12 cellular contexts compared by ENCODE assay signal in the genomic region with DNA sequence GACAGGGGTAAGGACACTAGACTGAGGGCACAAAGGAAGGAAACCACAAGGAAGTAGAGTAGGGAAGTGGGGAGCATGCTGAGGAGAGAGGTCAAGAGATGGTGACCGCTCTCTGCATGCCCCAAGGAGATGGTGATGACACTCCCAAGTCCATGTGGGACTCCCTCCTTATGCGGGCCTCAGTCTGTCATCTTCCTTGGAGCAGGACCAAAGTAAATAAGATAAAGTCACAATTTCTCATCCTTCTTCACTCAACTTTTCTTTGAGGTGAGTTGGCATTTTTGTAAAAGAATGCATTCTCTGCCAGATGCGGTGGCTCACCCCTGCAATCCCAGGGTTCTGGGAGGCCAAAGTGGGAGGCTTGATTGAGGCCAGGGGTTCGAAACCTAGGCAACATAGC. TPM values are rescaled to one million over a fixed set of nuclear protein-coding genes. Genes with fewer than 3 reads are reported as not detected.
A peak's percentile ranks its signal among the peaks of the same experiment; 100 is the strongest.
DNase-seq lines count a peak whose midpoint lies in the region; ATAC-seq and TF ChIP-seq lines count a peak whose summit lies in the region.
"Had no signal": no experiment of that assay in that cellular context is flagged by ENCODE, and none has a peak within 500 bp of the region (broad histone marks: within the 10 kb centered on the region; RNA-seq: fewer than 3 reads in every experiment).

No MANE protein-coding gene starts in this region.

- ATAC-seq in activated CD8-positive, alpha-beta T cell treated with anti-CD3 and anti-CD28 coated beads for 36 hours: no peak

- no peaks in the 10 kb centered on the region for H3K36me3 ChIP-seq in BLaER1
- H3K36me3 ChIP-seq in GM06990 (ENCODE audit: control insufficient read depth, insufficient read depth, low read length): no peaks in the 10 kb centered on the region
- H3K36me3 ChIP-seq: ascending aorta had no signal

- DNase-seq in GM06990 (ENCODE audit: extremely low read depth, insufficient read length) (no peak), immature natural killer cell (no peak), GM10266 (ENCODE audit: extremely low spot score) (no peak), iPS-NIHi7 (ENCODE audit: extremely low spot score) (no peak), dorsolateral prefrontal cortex (no peak), activated gamma-delta T cell (lab: John Stamatoyannopoulos, UW) (no peak)
- DNase-seq in activated CD8-positive, alpha-beta T cell treated with anti-CD3 and anti-CD28 coated beads for 36 hours: no peak
- DNase-seq: activated CD4-positive, CD25-positive, alpha-beta regulatory T cell treated with anti-CD3 and anti-CD28 coated beads, Interleukin-2, amount 50 U/mL, for 72 hours; Kasumi-1; NCI-H2227 treated with DMSO at 0.1 percent for 48 hours had no signal

- no peaks in the 10 kb centered on the region for H3K27me3 ChIP-seq in BLaER1
- H3K27me3 ChIP-seq in GM06990 (replicated peaks; ENCODE audit: control insufficient read depth, insufficient read depth, low read length): no peaks in the 10 kb centered on the region
- H3K27me3 ChIP-seq in dorsolateral prefrontal cortex: no peaks in the 10 kb centered on the region
- H3K27me3 ChIP-seq: ascending aorta had no signal

- H3K4me3 ChIP-seq in BLaER1 (no peak overlapping the region), GM06990 (replicated peaks; ENCODE audit: low read depth, low read length) (peak overlapping the region; percentile 65), dorsolateral prefrontal cortex (peak overlapping the region in 7 of 59 donors; percentile 68 to 81 (median 80))

- H3K27me3 Mint-ChIP-seq in activated CD8-positive, alpha-beta T cell treated with anti-CD3 and anti-CD28 coated beads for 36 hours: no peaks in the 10 kb centered on the region
- peaks cover 7 to 15% (median 11%) of the 10 kb centered on the region in 3 donors for H3K27me3 Mint-ChIP-seq in immature natural killer cell (ENCODE audit: low read depth in 3 of 3)

- no peaks in the 10 kb centered on the region for H3K9me3 Mint-ChIP-seq in activated CD8-positive, alpha-beta T cell treated with anti-CD3 and anti-CD28 coated beads for 36 hours
- H3K9me3 Mint-ChIP-seq in immature natural killer cell: peaks cover 0 to 1% (median 0%) of the 10 kb centered on the region in 6 donors

- H3K4me1 ChIP-seq in BLaER1: peaks cover 27% of the 10 kb centered on the region

- peak overlapping the region; percentile 86 for H3K4me2 ChIP-seq in BLaER1

- no peak overlapping the region for H3K27ac Mint-ChIP-seq in activated CD8-positive, alpha-beta T cell treated with anti-CD3 and anti-CD28 coated beads for 36 hours
- H3K27ac Mint-ChIP-seq in immature natural killer cell: peak overlapping the region in 3 of 6 donors; percentile 29 to 90 (median 55)

- H3K27ac ChIP-seq in BLaER1: no peak overlapping the region
- H3K27ac ChIP-seq in dorsolateral prefrontal cortex: peak overlapping the region in 27 of 59 donors; percentile 4 to 94 (median 82)
- H3K27ac ChIP-seq: ascending aorta had no signal

- peaks cover 22% of the 10 kb centered on the region for H3K4me1 Mint-ChIP-seq in activated CD8-positive, alpha-beta T cell treated with anti-CD3 and anti-CD28 coated beads for 36 hours (ENCODE audit: low read depth)
- H3K4me1 Mint-ChIP-seq in immature natural killer cell: peaks cover 24 to 29% of the 10 kb centered on the region in 2 donors

- no peak for TF ChIP-seq CTCF in GM06990 (IDR thresholded peaks at IDR 0.05; ENCODE audit: insufficient read depth, low read length, poor library complexity, severe bottlenecking)
- TF ChIP-seq CTCF in activated CD8-positive, alpha-beta T cell treated with anti-CD3 and anti-CD28 coated beads for 36 hours (IDR thresholded peaks at IDR 0.05): no peak
- no peak for TF ChIP-seq CTCF in GM10266 (IDR thresholded peaks at IDR 0.05; ENCODE audit: control insufficient read depth, insufficient read depth, low read depth, missing control alignments)
- TF ChIP-seq CTCF in dorsolateral prefrontal cortex (IDR thresholded peaks at IDR 0.05 in 54 of 56, conservative IDR thresholded peaks at IDR 0.05 in 2 of 56; ENCODE audit: low read depth in 1 of 56, partially characterized antibody in 56 of 56): no peak

- no peak overlapping the region for H3K9ac ChIP-seq in BLaER1

- CTCF ChIA-PET in activated CD8-positive, alpha-beta T cell treated with anti-CD3 and anti-CD28 coated beads for 36 hours (lab: Charles Lee): interaction anchor here (1.0 to 1.3 kb wide), 3 partner anchors 11 to 34 kb away, joined by 3 to 4 read pairs (median 4); no protein-coding TSS in a partner anchor

- H4K20me1 ChIP-seq in BLaER1: no peaks in the 10 kb centered on the region

- no peaks in the 10 kb centered on the region for H3K9me3 ChIP-seq in BLaER1
- H3K9me3 ChIP-seq: ascending aorta had no signal

- intact Hi-C loops in activated CD8-positive, alpha-beta T cell treated with anti-CD3 and anti-CD28 coated beads for 36 hours (cut with micrococcal nuclease): no loop called here
- intact Hi-C loops in dorsolateral prefrontal cortex (cut with DNase I): loop anchor here in 1 of 2 donors (10.0 kb wide), 1 partner anchor 93 kb away; no protein-coding TSS in a partner anchor

- H3K4me3 Mint-ChIP-seq in activated CD8-positive, alpha-beta T cell treated with anti-CD3 and anti-CD28 coated beads for 36 hours: peak overlapping the region; percentile 93
- peak overlapping the region; percentile 91 to 100 (median 93) for H3K4me3 Mint-ChIP-seq in immature natural killer cell

- H3K36me3 Mint-ChIP-seq in activated CD8-positive, alpha-beta T cell treated with anti-CD3 and anti-CD28 coated beads for 36 hours (ENCODE audit: low read depth): peaks cover 7% of the 10 kb centered on the region
- peaks cover 0 to 8% (median 3%) of the 10 kb centered on the region in 3 donors for H3K36me3 Mint-ChIP-seq in immature natural killer cell

- POLR2A ChIA-PET in activated CD8-positive, alpha-beta T cell treated with anti-CD3 and anti-CD28 coated beads for 36 hours (lab: Charles Lee): interaction anchor here (0.6 to 1.4 kb wide), 2 partner anchors 17 to 70 kb away, joined by 3 read pairs; no protein-coding TSS in a partner anchor

RNA-seq across cellular contexts. Expression of gene KANK1, which starts 33.2 kb away (rescaled TPM):
- total RNA-seq in activated CD8-positive, alpha-beta T cell treated with anti-CD3 and anti-CD28 coated beads for 36 hours: 1 to 10 TPM; 2.6 to 2.8 TPM
- polyA plus RNA-seq in immature natural killer cell: under 1 TPM in 2 of 3 donors, not detected in 1; 0.04 to 0.59 TPM
- total RNA-seq in dorsolateral prefrontal cortex: 100 to 1,000 TPM in 1 of 120 experiments, 10 to 100 TPM in 119; 25.0 to 113 (median 49.1) TPM

Comparison
In these comparisons a context has a peak if more than half of its experiments do, and no peak if none do; other contexts are left out.
1. RNA of gene KANK1, which starts 33.2 kb away (total RNA-seq): 25.0 to 113 TPM in dorsolateral prefrontal cortex; 2.6 to 2.8 TPM in activated CD8-positive, alpha-beta T cell treated with anti-CD3 and anti-CD28 coated beads for 36 hours; every median in the first group is over 4 times any median in the second.